ENCODE assay signal across 14 cellular contexts in genomic region chr1:93905734-93906133, GRCh38. TPM values are rescaled to one million over a fixed set of nuclear protein-coding genes. Genes with fewer than 3 reads are reported as not detected.
A peak's percentile ranks its signal among the peaks of the same experiment; 100 is the strongest.
DNase-seq lines count a peak whose midpoint lies in the region; ATAC-seq and TF ChIP-seq lines count a peak whose summit lies in the region.
"Had no signal": no experiment of that assay in that cellular context is flagged by ENCODE, and none has a peak within 500 bp of the region (broad histone marks: within the 10 kb centered on the region; RNA-seq: fewer than 3 reads in every experiment).

No MANE protein-coding gene starts in this region.

- peaks cover 9% of the 10 kb centered on the region for H3K36me3 Mint-ChIP-seq in activated CD4-positive, alpha-beta T cell treated with anti-CD3 and anti-CD28 coated beads, Interleukin-2, amount 10 ng/mL, durations not matched to agents 24 days and 14 days (ENCODE audit: low read depth)
- peaks cover 7% of the 10 kb centered on the region for H3K36me3 Mint-ChIP-seq in activated CD4-positive, alpha-beta T cell treated with anti-CD3 and anti-CD28 coated beads for 36 hours (ENCODE audit: low read depth)
- H3K36me3 Mint-ChIP-seq in GM23338 (ENCODE audit: low read depth) = peaks cover 2% of the 10 kb centered on the region; the same call in 1 of the 3 replicates

- H3K79me2 ChIP-seq in GM23338 (replicated peaks; ENCODE audit: insufficient read depth) = peaks cover 51% of the 10 kb centered on the region

- intact Hi-C loops in activated CD4-positive, alpha-beta T cell treated with anti-CD3 and anti-CD28 coated beads, Interleukin-2, amount 10 ng/mL, durations not matched to agents 24 days and 14 days (cut with micrococcal nuclease) = loop anchor here (10.0 kb wide), 1 partner anchor 509 kb away; the partner anchor contains the start of gene ABCD3
- intact Hi-C loops in activated CD4-positive, alpha-beta T cell treated with anti-CD3 and anti-CD28 coated beads for 36 hours (cut with DNase I, micrococcal nuclease) = loop anchor here in 1 of 2 experiments (5.0 kb wide), 1 partner anchor 132 kb away; no protein-coding TSS in a partner anchor

- peaks cover 4% of the 10 kb centered on the region for H3K9me3 Mint-ChIP-seq in activated CD4-positive, alpha-beta T cell treated with anti-CD3 and anti-CD28 coated beads, Interleukin-2, amount 10 ng/mL, durations not matched to agents 24 days and 14 days
- peaks cover 5% of the 10 kb centered on the region for H3K9me3 Mint-ChIP-seq in activated CD4-positive, alpha-beta T cell treated with anti-CD3 and anti-CD28 coated beads for 36 hours (ENCODE audit: low read depth)
- no peaks in the 10 kb centered on the region for H3K9me3 Mint-ChIP-seq in GM23338

- CTCF ChIA-PET in activated CD4-positive, alpha-beta T cell treated with anti-CD3 and anti-CD28 coated beads for 36 hours (lab: Charles Lee) = no interaction called here

- H3K4me2 ChIP-seq in GM23338 = no peak overlapping the region
- H3K4me2 ChIP-seq: smooth muscle cell had no signal

- no peak for TF ChIP-seq CTCF in fibroblast of mammary gland (conservative IDR thresholded peaks at IDR 0.05; ENCODE audit: control insufficient read depth, insufficient read depth, low read depth, low read length)
- no peak for TF ChIP-seq CTCF in GM23338 (conservative IDR thresholded peaks at IDR 0.05; ENCODE audit: low read depth in 2 of 2)

- ATAC-seq in activated CD4-positive, alpha-beta T cell treated with anti-CD3 and anti-CD28 coated beads for 36 hours = no peak
- no peak for ATAC-seq in SK-N-SH treated with all-trans-retinoic acid at 6 μM for 48 hours
- no peak for ATAC-seq in GM23338
- ATAC-seq in GM19463 (IDR thresholded peaks at IDR 0.05; ENCODE audit: unreplicated experiment) = no peak

- H3K9ac ChIP-seq in subcutaneous abdominal adipose tissue (ENCODE audit: low read length in 5 of 5) = peak overlapping the region in 2 of 5 donors; percentile 5 to 27

- peaks cover 2 to 45% (median 38%) of the 10 kb centered on the region in 5 donors for H3K4me1 ChIP-seq in subcutaneous abdominal adipose tissue (ENCODE audit: control insufficient read depth in 5 of 5, insufficient read depth in 5 of 5, low read length in 5 of 5)
- peaks cover 16% of the 10 kb centered on the region for H3K4me1 ChIP-seq in GM23338 (ENCODE audit: insufficient read depth)

- peaks cover under 1% of the 10 kb centered on the region; the same call in 1 of the 2 replicates for H3K9me2 ChIP-seq in GM23338 (ENCODE audit: insufficient read depth)

- no peaks in the 10 kb centered on the region for H3K9me3 ChIP-seq in subcutaneous abdominal adipose tissue (ENCODE audit: control insufficient read depth in 5 of 5, low read length in 5 of 5)
- H3K9me3 ChIP-seq: ascending aorta had no signal

- H4K20me1 ChIP-seq in GM23338 (replicated peaks; ENCODE audit: insufficient read depth) = no peaks in the 10 kb centered on the region

- H3K4me1 Mint-ChIP-seq in activated CD4-positive, alpha-beta T cell treated with anti-CD3 and anti-CD28 coated beads, Interleukin-2, amount 10 ng/mL, durations not matched to agents 24 days and 14 days = peaks cover 37% of the 10 kb centered on the region
- peaks cover 43% of the 10 kb centered on the region for H3K4me1 Mint-ChIP-seq in activated CD4-positive, alpha-beta T cell treated with anti-CD3 and anti-CD28 coated beads for 36 hours
- H3K4me1 Mint-ChIP-seq in GM23338 = peaks cover 14% of the 10 kb centered on the region

- H3K27ac ChIP-seq in subcutaneous abdominal adipose tissue (ENCODE audit: low read depth, low read length) (peak overlapping the region; percentile 52), GM23338 (ENCODE audit: low read depth) (no peak overlapping the region)
- H3K27ac ChIP-seq: ascending aorta, tibial nerve had no signal

- H3K4me3 ChIP-seq in fibroblast of mammary gland (ENCODE audit: control insufficient read depth, low read depth, low read length) = no peak overlapping the region
- H3K4me3 ChIP-seq in subcutaneous abdominal adipose tissue (ENCODE audit: low read depth in 1 of 5, low read length in 5 of 5) = no peak overlapping the region
- no peak overlapping the region for H3K4me3 ChIP-seq in GM23338
- H3K4me3 ChIP-seq: ascending aorta, smooth muscle cell, tibial nerve had no signal

- no peak overlapping the region for H2AFZ ChIP-seq in GM23338

- H3K4me3 Mint-ChIP-seq in activated CD4-positive, alpha-beta T cell treated with anti-CD3 and anti-CD28 coated beads, Interleukin-2, amount 10 ng/mL, durations not matched to agents 24 days and 14 days = no peak overlapping the region
- H3K4me3 Mint-ChIP-seq in activated CD4-positive, alpha-beta T cell treated with anti-CD3 and anti-CD28 coated beads for 36 hours = no peak overlapping the region
- no peak overlapping the region for H3K4me3 Mint-ChIP-seq in GM23338

- H3K36me3 ChIP-seq in subcutaneous abdominal adipose tissue (ENCODE audit: control insufficient read depth in 5 of 5, insufficient read depth in 5 of 5, low read length in 5 of 5) = peaks cover 3 to 7% (median 5%) of the 10 kb centered on the region in 5 donors
- 0 out of 2 replicates have a peak, but pooled peaks cover 4% of the 10 kb centered on the region for H3K36me3 ChIP-seq in GM23338 (ENCODE audit: insufficient read depth)

- H3K27me3 ChIP-seq in subcutaneous abdominal adipose tissue (ENCODE audit: control insufficient read depth in 5 of 5, insufficient read depth in 4 of 5, low read length in 5 of 5) (no peaks in the 10 kb centered on the region), GM23338 (ENCODE audit: insufficient read depth) (peaks cover 9% of the 10 kb centered on the region; the same call in 1 of the 2 replicates)
- H3K27me3 ChIP-seq: ascending aorta, tibial nerve had no signal

- no peak overlapping the region for H3K27ac Mint-ChIP-seq in activated CD4-positive, alpha-beta T cell treated with anti-CD3 and anti-CD28 coated beads, Interleukin-2, amount 10 ng/mL, durations not matched to agents 24 days and 14 days
- no peak overlapping the region for H3K27ac Mint-ChIP-seq in activated CD4-positive, alpha-beta T cell treated with anti-CD3 and anti-CD28 coated beads for 36 hours
- H3K27ac Mint-ChIP-seq in GM23338 = no peak overlapping the region

- peak; percentile 41 for DNase-seq in activated CD4-positive, alpha-beta T cell treated with anti-CD3 and anti-CD28 coated beads, Interleukin-2, amount 10 ng/mL, durations not matched to agents 24 days and 14 days
- no peak for DNase-seq in activated CD4-positive, alpha-beta T cell treated with anti-CD3 and anti-CD28 coated beads for 36 hours
- peak; percentile 74 for DNase-seq in fibroblast of mammary gland (ENCODE audit: low read depth)
- no peak for DNase-seq in anterior cingulate cortex (lab: John Stamatoyannopoulos, UW)
- DNase-seq in GM23338 (ENCODE audit: low spot score) = no peak
- DNase-seq: activated CD8-positive, alpha-beta memory T cell treated with anti-CD3 and anti-CD28 coated beads, Interleukin-2, amount 50 U/mL, for 4 hours; DMS153; NCI-H446 treated with DMSO at 0.1 percent for 48 hours had no signal

- no peaks in the 10 kb centered on the region for H3K27me3 Mint-ChIP-seq in activated CD4-positive, alpha-beta T cell treated with anti-CD3 and anti-CD28 coated beads, Interleukin-2, amount 10 ng/mL, durations not matched to agents 24 days and 14 days
- H3K27me3 Mint-ChIP-seq in activated CD4-positive, alpha-beta T cell treated with anti-CD3 and anti-CD28 coated beads for 36 hours = no peaks in the 10 kb centered on the region
- peaks cover 3% of the 10 kb centered on the region for H3K27me3 Mint-ChIP-seq in GM23338 (ENCODE audit: insufficient read depth, low read depth, poor library complexity)

- POLR2A ChIA-PET in activated CD4-positive, alpha-beta T cell treated with anti-CD3 and anti-CD28 coated beads for 36 hours (lab: Charles Lee) = no interaction called here

- H3F3A ChIP-seq in GM23338 (replicated peaks; ENCODE audit: low read depth) = no peaks in the 10 kb centered on the region

TF ChIP-seq in SK-N-SH treated with all-trans-retinoic acid at 6 μM for 48 hours, 23 proteins besides CTCF, POLR2A, EP300 and RAD21:
- TF ChIP-seq OSR1 (CRISPR knock-in tag; IDR thresholded peaks at IDR 0.05) = no peak
- no peak for TF ChIP-seq ZFP30 (CRISPR knock-in tag; IDR thresholded peaks at IDR 0.05)
- TF ChIP-seq ISL1 (CRISPR knock-in tag; IDR thresholded peaks at IDR 0.05) = peak; percentile 80

TF ChIP-seq in GM23338, 12 proteins besides CTCF, POLR2A, EP300 and RAD21:
- TF ChIP-seq ZNF331 (CRISPR knock-in tag; IDR thresholded peaks at IDR 0.05; ENCODE audit: low read depth) = no peak

RNA-seq across cellular contexts. Expression of gene GCLM, which starts 3.5 kb away (rescaled TPM):
- total RNA-seq in activated CD4-positive, alpha-beta T cell treated with anti-CD3 and anti-CD28 coated beads, Interleukin-2, amount 10 ng/mL, durations not matched to agents 24 days and 14 days = 20.9 and 22.4 TPM in 2 replicates
- total RNA-seq in activated CD4-positive, alpha-beta T cell treated with anti-CD3 and anti-CD28 coated beads for 36 hours = 10 to 100 TPM; 12.8 to 19.2 TPM
- 11.7 and 12.8 TPM in 2 replicates for total RNA-seq in GM23338 (2014; rRNA removed; shearing (Covaris generic))
- polyA plus RNA-seq in GM23338 (2016; fragmentation: Nextera tagmentation; extraction: Ambion mirVana) = 10.0 and 10.4 TPM in 2 replicates

RNA-seq across cellular contexts. Expression of gene DNTTIP2, which starts 26.7 kb away (rescaled TPM):
- total RNA-seq in activated CD4-positive, alpha-beta T cell treated with anti-CD3 and anti-CD28 coated beads, Interleukin-2, amount 10 ng/mL, durations not matched to agents 24 days and 14 days = 85.4 and 89.9 TPM in 2 replicates
- total RNA-seq in activated CD4-positive, alpha-beta T cell treated with anti-CD3 and anti-CD28 coated beads for 36 hours = 10 to 100 TPM; 82.8 to 84.9 TPM
- total RNA-seq in GM23338 (2014; rRNA removed; shearing (Covaris generic)) = 48.1 and 55.5 TPM in 2 replicates
- polyA plus RNA-seq in GM23338 (2016; fragmentation: Nextera tagmentation; extraction: Ambion mirVana) = 80.2 and 91.3 TPM in 2 replicates

Comparison
In these comparisons a context has a peak if more than half of its experiments do, and no peak if none do; other contexts are left out.
1. DNase-seq: peak in activated CD4-positive, alpha-beta T cell treated with anti-CD3 and anti-CD28 coated beads, Interleukin-2, amount 10 ng/mL, durations not matched to agents 24 days and 14 days (single experiment) and fibroblast of mammary gland (single experiment); none in activated CD4-positive, alpha-beta T cell treated with anti-CD3 and anti-CD28 coated beads for 36 hours (single experiment), anterior cingulate cortex (0 of 58) and GM23338 (single experiment).